ENCODE assay signal across 24 cellular contexts in the genomic region with DNA sequence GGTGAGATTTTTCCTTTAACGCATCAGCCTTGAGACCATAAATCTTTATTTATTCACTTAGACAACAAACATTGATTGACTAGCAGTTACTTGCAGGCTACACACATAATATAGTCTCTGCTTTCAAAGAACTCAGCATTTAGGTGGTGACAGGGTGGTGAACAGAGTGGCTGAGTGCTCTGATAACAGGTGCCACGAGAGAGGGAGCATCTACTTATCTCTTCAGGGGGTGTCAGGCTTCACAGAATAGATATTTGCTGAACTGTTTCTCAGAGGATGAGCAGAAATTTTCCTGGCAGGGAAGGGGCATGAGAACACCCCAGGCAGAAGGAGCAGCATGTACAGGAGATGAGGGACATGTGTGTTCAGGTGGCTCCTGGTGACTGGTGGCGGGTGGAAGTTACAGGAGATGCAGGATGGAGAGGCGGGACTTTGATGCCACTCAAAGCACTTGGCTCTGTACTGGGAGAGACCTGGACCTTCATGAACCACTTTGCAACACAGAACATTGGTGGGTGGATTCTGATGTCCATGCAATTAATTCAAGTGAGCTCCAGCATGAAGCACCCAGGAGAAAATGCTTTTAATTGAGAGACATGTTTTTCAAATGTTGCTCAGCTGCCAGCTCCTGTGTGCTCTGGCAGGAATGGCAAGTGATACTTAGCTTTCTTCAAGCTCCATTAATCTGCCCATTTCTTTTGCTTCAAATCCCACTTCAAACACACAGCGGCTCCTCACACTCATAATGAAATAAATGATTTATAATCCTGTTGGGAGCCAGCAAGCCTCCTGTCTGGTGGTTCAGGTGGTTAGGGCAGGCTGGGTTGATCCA.
DNase-seq lines count a peak whose midpoint lies in the region; ATAC-seq lines count a peak whose summit lies in the region.
"Had no signal": no experiment of that assay in that cellular context is flagged by ENCODE, and none has a peak within 500 bp of the region (broad histone marks: within the 10 kb centered on the region; RNA-seq: fewer than 3 reads in every experiment).

No MANE protein-coding gene starts in this region.

- H4K91ac ChIP-seq in neuronal stem cell (ENCODE audit: low read depth, low read length, poor library complexity), result no peak overlapping the region

- H3K79me1 ChIP-seq in neuronal stem cell (ENCODE audit: low read depth, low read length), result no peaks in the 10 kb centered on the region

- H3K9ac ChIP-seq in neuronal stem cell (ENCODE audit: low read depth, low read length, poor library complexity), result no peak overlapping the region

- peak; percentile 24 for DNase-seq in NCI-H2107 treated with DMSO at 0.1 percent for 48 hours (lab: John Stamatoyannopoulos, UW; ENCODE audit: unreplicated experiment)
- no peak for DNase-seq in NCI-H2107 (lab: John Stamatoyannopoulos, UW)
- peak; percentile 98 for DNase-seq in NCI-H187 (lab: John Stamatoyannopoulos, UW)
- peak; percentile 100 for DNase-seq in SK-N-DZ (ENCODE audit: low spot score)
- no peak for DNase-seq in neuronal stem cell (ENCODE audit: low spot score)
- DNase-seq in NAMALWA (ENCODE audit: low spot score), result no peak
- no peak for DNase-seq in T-helper 9 cell
- DNase-seq: activated CD4-positive, alpha-beta T cell treated with anti-CD3 and anti-CD28 coated beads, Interleukin-2, amount 50 U/mL, for 1 hour; activated T-cell treated with anti-CD3 and anti-CD28 coated beads, Interleukin-2, amount 50 U/mL, for 48 hours; brain microvascular endothelial cell; CD4-positive, alpha-beta T cell; H7; hypothalamus; immature natural killer cell; left ventricle myocardium inferior; mesendoderm; nucleus accumbens; psoas muscle; SIG-M5; SW 1271; T1000 had no signal

- H2AK5ac ChIP-seq in neuronal stem cell (ENCODE audit: low read depth, low read length), result peak overlapping the region; percentile 71

- no peaks in the 10 kb centered on the region for H3K9me3 ChIP-seq in neuronal stem cell (replicated peaks in 1 of 2; ENCODE audit: control insufficient read depth in 2 of 2, insufficient read depth in 1 of 2, low read depth in 1 of 2, low read length in 2 of 2)
- H3K9me3 ChIP-seq: left ventricle myocardium inferior, Peyer's patch, psoas muscle had no signal

- no peak overlapping the region for H2BK5ac ChIP-seq in neuronal stem cell (ENCODE audit: low read length)

- no peak overlapping the region for H3K4me2 ChIP-seq in neuronal stem cell (ENCODE audit: insufficient read depth, low read length, poor library complexity, severe bottlenecking)

- ATAC-seq in GM21360 (IDR thresholded peaks at IDR 0.05; ENCODE audit: unreplicated experiment), result no peak
- ATAC-seq: psoas muscle had no signal

- H3K27ac ChIP-seq in neuronal stem cell (replicated peaks; ENCODE audit: low read length), result no peak overlapping the region
- H3K27ac ChIP-seq: brain microvascular endothelial cell, left ventricle myocardium inferior, psoas muscle, tibial nerve had no signal

- no peak overlapping the region for H3K4me3 ChIP-seq in neuronal stem cell (ENCODE audit: low read length in 2 of 2)
- H3K4me3 ChIP-seq: left ventricle myocardium inferior, Peyer's patch, psoas muscle, tibial nerve had no signal

- no peak overlapping the region for H2BK15ac ChIP-seq in neuronal stem cell (ENCODE audit: low read length)

- no peaks in the 10 kb centered on the region for H3K27me3 ChIP-seq in neuronal stem cell (ENCODE audit: control insufficient read depth in 3 of 3, insufficient read depth in 3 of 3, low read depth in 1 of 3, low read length in 3 of 3)
- H3K27me3 ChIP-seq: brain microvascular endothelial cell, Peyer's patch, tibial nerve had no signal

- H3K36me3 ChIP-seq in neuronal stem cell (replicated peaks in 1 of 2; ENCODE audit: control insufficient read depth in 2 of 2, insufficient read depth in 2 of 2, low read length in 2 of 2), result no peaks in the 10 kb centered on the region
- H3K36me3 ChIP-seq: brain microvascular endothelial cell, left ventricle myocardium inferior, Peyer's patch, tibial nerve had no signal

- peaks cover 21 to 40% of the 10 kb centered on the region in 2 donors for H3K4me1 ChIP-seq in neuronal stem cell (ENCODE audit: control insufficient read depth in 2 of 2, insufficient read depth in 1 of 2, low read depth in 1 of 2, low read length in 2 of 2)
- H3K4me1 ChIP-seq: left ventricle myocardium inferior, Peyer's patch, psoas muscle, tibial nerve had no signal

- H2AFZ ChIP-seq in neuronal stem cell (ENCODE audit: low read length), result no peak overlapping the region

- H3K14ac ChIP-seq in neuronal stem cell (ENCODE audit: low read length), result no peak overlapping the region

- no peak overlapping the region for H2BK12ac ChIP-seq in neuronal stem cell (ENCODE audit: low read length)

- H2BK120ac ChIP-seq in neuronal stem cell (ENCODE audit: low read depth, low read length), result no peak overlapping the region

- no peak overlapping the region for H3K4ac ChIP-seq in neuronal stem cell (ENCODE audit: low read length)

- H3K23ac ChIP-seq in neuronal stem cell (ENCODE audit: low read depth, low read length, poor library complexity), result no peak overlapping the region

- H4K8ac ChIP-seq in neuronal stem cell (ENCODE audit: low read depth, low read length), result no peak overlapping the region

- WGBS in neuronal stem cell (ENCODE audit: extremely low coverage in 2 of 2, insufficient read length in 2 of 2, insufficient replicate concordance in 1 of 2), 2 donors, result no CpG with 5 or more reads among the region's 5 CpGs

- H3K18ac ChIP-seq in neuronal stem cell (ENCODE audit: low read length), result peak overlapping the region; percentile 58

Comparison
In these comparisons a context has a peak if more than half of its experiments do, and no peak if none do; other contexts are left out.
1. DNase-seq: peak in NCI-H2107 treated with DMSO at 0.1 percent for 48 hours (single experiment), NCI-H187 (2 of 2) and SK-N-DZ (single experiment); none in NCI-H2107 (single experiment), neuronal stem cell (single experiment), NAMALWA (single experiment) and T-helper 9 cell (single experiment).